17 cellular contexts compared by ENCODE assay signal in genomic region chr21:44834231-44834950, GRCh38. TPM values are rescaled to one million over a fixed set of nuclear protein-coding genes. Genes with fewer than 3 reads are reported as not detected.
A peak's percentile ranks its signal among the peaks of the same experiment; 100 is the strongest.
DNase-seq lines count a peak whose midpoint lies in the region; ATAC-seq and TF ChIP-seq lines count a peak whose summit lies in the region.
"Had no signal": no experiment of that assay in that cellular context is flagged by ENCODE, and none has a peak within 500 bp of the region (broad histone marks: within the 10 kb centered on the region; RNA-seq: fewer than 3 reads in every experiment).

No MANE protein-coding gene starts in this region.

- DNase-seq in activated T-cell treated with anti-CD3 and anti-CD28 coated beads, Interleukin-2, amount 50 U/mL, for 1 hour: peak; percentile 8
- no peak for DNase-seq in activated T-cell treated with anti-CD3 and anti-CD28 coated beads, Interleukin-2, amount 50 U/mL, for 72 hours
- DNase-seq in endodermal cell: peak; percentile 26
- DNase-seq in sciatic nerve (ENCODE audit: low spot score): peak; percentile 40
- DNase-seq in middle frontal gyrus (ENCODE audit: extremely low spot score, low spot score): no peak
- DNase-seq in ureter (ENCODE audit: low spot score): no peak
- DNase-seq: AML-193; Caco-2; CD4-positive, alpha-beta T cell; DMS79; GDM1 had no signal

- peaks cover 18% of the 10 kb centered on the region for H3K4me1 Mint-ChIP-seq in activated T-cell treated with anti-CD3 and anti-CD28 coated beads, Interleukin-2, amount 50 U/mL, for 72 hours (ENCODE audit: low read depth)
- H3K4me1 Mint-ChIP-seq in endodermal cell: no peaks in the 10 kb centered on the region

- no peaks in the 10 kb centered on the region for H3K9me3 Mint-ChIP-seq in activated T-cell treated with anti-CD3 and anti-CD28 coated beads, Interleukin-2, amount 50 U/mL, for 72 hours
- peaks cover 9% of the 10 kb centered on the region for H3K9me3 Mint-ChIP-seq in endodermal cell
- H3K9me3 Mint-ChIP-seq: CD4-positive, alpha-beta T cell had no signal

- ATAC-seq in activated T-cell treated with anti-CD3 and anti-CD28 coated beads, Interleukin-2, amount 50 U/mL, for 72 hours (replicated peaks in 1 of 2): no peak
- no peak for ATAC-seq in sciatic nerve
- no peak for ATAC-seq in GM19452 (IDR thresholded peaks at IDR 0.05; ENCODE audit: unreplicated experiment)
- ATAC-seq: A549, HepG2 had no signal

- H3K27ac Mint-ChIP-seq in activated T-cell treated with anti-CD3 and anti-CD28 coated beads, Interleukin-2, amount 50 U/mL, for 72 hours: no peak overlapping the region
- no peak overlapping the region for H3K27ac Mint-ChIP-seq in endodermal cell
- H3K27ac Mint-ChIP-seq: CD4-positive, alpha-beta T cell had no signal

- no peak overlapping the region for H3K9ac ChIP-seq in endodermal cell (ENCODE audit: extremely low read depth, low read length, poor library complexity, severe bottlenecking)

- no peaks in the 10 kb centered on the region for H3K4me1 ChIP-seq in endodermal cell (ENCODE audit: control insufficient read depth, insufficient read depth, low read length)
- H3K4me1 ChIP-seq: HAP-1 had no signal

- H3K36me3 ChIP-seq in endodermal cell (ENCODE audit: control insufficient read depth, insufficient read depth, low read length): no peaks in the 10 kb centered on the region
- H3K36me3 ChIP-seq: HAP-1 had no signal

- no peaks in the 10 kb centered on the region for H3K27me3 ChIP-seq in endodermal cell (ENCODE audit: control insufficient read depth, insufficient read depth, low read length, poor library complexity, severe bottlenecking)

- H3K27ac ChIP-seq in endodermal cell (ENCODE audit: low read depth, low read length): no peak overlapping the region
- H3K27ac ChIP-seq: 22Rv1, A549, C4-2B had no signal

- no peak for TF ChIP-seq CTCF in endodermal cell (conservative IDR thresholded peaks at IDR 0.05)

- intact Hi-C loops in sciatic nerve (cut with DNase I): no loop called here

- no peaks in the 10 kb centered on the region for H3K27me3 Mint-ChIP-seq in activated T-cell treated with anti-CD3 and anti-CD28 coated beads, Interleukin-2, amount 50 U/mL, for 72 hours (ENCODE audit: low read depth)
- H3K27me3 Mint-ChIP-seq in endodermal cell (ENCODE audit: insufficient read depth): peaks cover 3% of the 10 kb centered on the region
- H3K27me3 Mint-ChIP-seq: CD4-positive, alpha-beta T cell had no signal

- no peak overlapping the region for H3K4me3 ChIP-seq in endodermal cell (ENCODE audit: low read length)
- H3K4me3 ChIP-seq: A549, HAP-1 had no signal

- WGBS in endodermal cell (ENCODE audit: insufficient coverage in 1 of 2, insufficient read length in 1 of 2), 2 experiments: 85 to 89% methylated on average over 22 to 26 of the region's 26 CpGs

- no peak overlapping the region for H3K4me3 Mint-ChIP-seq in activated T-cell treated with anti-CD3 and anti-CD28 coated beads, Interleukin-2, amount 50 U/mL, for 72 hours
- no peak overlapping the region for H3K4me3 Mint-ChIP-seq in endodermal cell
- H3K4me3 Mint-ChIP-seq: CD4-positive, alpha-beta T cell had no signal

- no peaks in the 10 kb centered on the region for H3K36me3 Mint-ChIP-seq in activated T-cell treated with anti-CD3 and anti-CD28 coated beads, Interleukin-2, amount 50 U/mL, for 72 hours (ENCODE audit: insufficient read depth in 2 of 2)
- no peaks in the 10 kb centered on the region for H3K36me3 Mint-ChIP-seq in endodermal cell (ENCODE audit: low read depth)

- H3K9me3 ChIP-seq in endodermal cell (ENCODE audit: control insufficient read depth, low read length): peaks cover 2% of the 10 kb centered on the region
- H3K9me3 ChIP-seq: Caco-2, HAP-1 had no signal

RNA-seq across cellular contexts. Expression of gene SUMO3, which starts 16.5 kb away (rescaled TPM):
- 10 to 100 TPM; 60.1 to 67.8 TPM for total RNA-seq in activated T-cell treated with anti-CD3 and anti-CD28 coated beads, Interleukin-2, amount 50 U/mL, for 72 hours
- 10 to 100 TPM; 79.5 to 96.4 TPM for total RNA-seq in endodermal cell
- 123 TPM for polyA plus RNA-seq in endodermal cell (2013, experiment 1 of 2)
- polyA plus RNA-seq in endodermal cell (2013, experiment 2 of 2): 111 TPM
- 65.5 TPM for total RNA-seq in sciatic nerve
- total RNA-seq in ureter: 73.4 TPM

RNA-seq across cellular contexts. Expression of gene UBE2G2, which starts 32.8 kb away (rescaled TPM):
- total RNA-seq in activated T-cell treated with anti-CD3 and anti-CD28 coated beads, Interleukin-2, amount 50 U/mL, for 72 hours: 10 to 100 TPM; 85.2 to 95.6 TPM
- total RNA-seq in endodermal cell (10 to 100 TPM; 84.0 to 84.8 TPM), sciatic nerve (78.0 TPM), ureter (126 TPM)
- 75.0 TPM for polyA plus RNA-seq in endodermal cell (2013, experiment 1 of 2)
- 63.5 TPM for polyA plus RNA-seq in endodermal cell (2013, experiment 2 of 2)

RNA-seq across cellular contexts. Expression of gene PTTG1IP, which starts 39.1 kb away (rescaled TPM):
- 10 to 100 TPM; 63.9 to 70.5 TPM for total RNA-seq in activated T-cell treated with anti-CD3 and anti-CD28 coated beads, Interleukin-2, amount 50 U/mL, for 72 hours
- total RNA-seq in endodermal cell (100 to 1,000 TPM; 155 to 168 TPM), sciatic nerve (192 TPM), ureter (181 TPM)
- 225 TPM for polyA plus RNA-seq in endodermal cell (2013, experiment 1 of 2)
- 224 TPM for polyA plus RNA-seq in endodermal cell (2013, experiment 2 of 2)

Comparison
In these comparisons a context has a peak if more than half of its experiments do, and no peak if none do; other contexts are left out.
1. DNase-seq: peak in activated T-cell treated with anti-CD3 and anti-CD28 coated beads, Interleukin-2, amount 50 U/mL, for 1 hour (single experiment), endodermal cell (single experiment) and sciatic nerve (single experiment); none in activated T-cell treated with anti-CD3 and anti-CD28 coated beads, Interleukin-2, amount 50 U/mL, for 72 hours (0 of 2), middle frontal gyrus (single experiment) and ureter (single experiment).